ENCODE assay signal across 13 cellular contexts in the genomic region with DNA sequence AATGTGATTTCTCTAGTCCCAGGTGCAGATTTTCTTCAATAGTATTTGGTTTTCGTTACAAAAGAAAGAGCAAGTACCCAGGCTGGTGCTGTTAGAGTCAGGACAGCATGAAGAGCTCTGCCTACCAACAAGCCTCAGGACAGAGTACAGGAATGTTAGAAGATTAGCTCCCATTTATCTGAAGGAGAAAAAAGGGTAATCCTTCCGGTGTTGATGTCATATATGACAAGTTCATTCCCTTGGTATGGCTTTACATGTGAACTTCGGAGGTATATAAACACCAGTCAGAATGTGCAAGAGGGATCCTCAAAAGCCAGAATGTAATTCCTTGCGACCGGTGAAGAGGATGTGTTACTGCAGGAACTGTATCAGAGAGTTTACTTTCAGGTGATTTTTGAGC.
DNase-seq lines count a peak whose midpoint lies in the region; ATAC-seq and TF ChIP-seq lines count a peak whose summit lies in the region.
"Had no signal": no experiment of that assay in that cellular context is flagged by ENCODE, and none has a peak within 500 bp of the region (broad histone marks: within the 10 kb centered on the region; RNA-seq: fewer than 3 reads in every experiment).

No MANE protein-coding gene starts in this region.

- no peaks in the 10 kb centered on the region for H3K9me3 ChIP-seq in SK-N-MC (ENCODE audit: low read depth, low read length)
- H3K9me3 ChIP-seq: neutrophil had no signal

- no peak for ATAC-seq in GM18867 (IDR thresholded peaks at IDR 0.05; ENCODE audit: unreplicated experiment)
- ATAC-seq: left colon, Right ventricle myocardium inferior had no signal

- H3K27ac Mint-ChIP-seq in activated naive CD4-positive, alpha-beta T cell treated with anti-CD3 and anti-CD28 coated beads, Interleukin-2, amount 50 U/mL, for 24 hours = peak overlapping the region; percentile 85

- H3K4me1 Mint-ChIP-seq in activated naive CD4-positive, alpha-beta T cell treated with anti-CD3 and anti-CD28 coated beads, Interleukin-2, amount 50 U/mL, for 24 hours = peaks cover 18% of the 10 kb centered on the region

- H3K36me3 Mint-ChIP-seq in activated naive CD4-positive, alpha-beta T cell treated with anti-CD3 and anti-CD28 coated beads, Interleukin-2, amount 50 U/mL, for 24 hours = peaks cover 11% of the 10 kb centered on the region

- intact Hi-C loops in posterior vena cava (cut with DNase I) = no loop called here

- H3K9ac ChIP-seq in SK-N-MC (ENCODE audit: insufficient read length) = peak overlapping the region; percentile 71

- no peak overlapping the region for H3K27ac ChIP-seq in SK-N-MC
- H3K27ac ChIP-seq: neutrophil had no signal

- DNase-seq in activated naive CD4-positive, alpha-beta T cell treated with Interleukin-2 at 50 U/mL for 16 hours = no peak
- no peak for DNase-seq in SK-N-MC (ENCODE audit: low read depth, low spot score)
- DNase-seq in fibroblast of pulmonary artery (ENCODE audit: low read depth) = no peak
- no peak for DNase-seq in retinal pigment epithelial cell (ENCODE audit: low read depth)
- DNase-seq in posterior vena cava (ENCODE audit: low spot score) = no peak
- no peak for DNase-seq in activated gamma-delta T cell (lab: John Stamatoyannopoulos, UW)
- DNase-seq: activated T-cell treated with anti-CD3 and anti-CD28 coated beads, Interleukin-2, amount 50 U/mL, for 48 hours; cerebellar nuclear complex; left colon had no signal

- H3K4me3 ChIP-seq in SK-N-MC (peak overlapping the region; percentile 90), fibroblast of pulmonary artery (replicated peaks; ENCODE audit: low read depth, low read length) (peak overlapping the region; percentile 6), retinal pigment epithelial cell (ENCODE audit: low read length) (peak overlapping the region; percentile 56)

- H3K9me3 Mint-ChIP-seq in activated naive CD4-positive, alpha-beta T cell treated with anti-CD3 and anti-CD28 coated beads, Interleukin-2, amount 50 U/mL, for 24 hours = peaks cover 20% of the 10 kb centered on the region

- no peak for TF ChIP-seq CTCF in fibroblast of pulmonary artery (IDR thresholded peaks at IDR 0.05; ENCODE audit: low read length, missing control alignments)
- no peak for TF ChIP-seq CTCF in retinal pigment epithelial cell (conservative IDR thresholded peaks at IDR 0.05; ENCODE audit: low read depth, low read length)

- H3K27me3 Mint-ChIP-seq in activated naive CD4-positive, alpha-beta T cell treated with anti-CD3 and anti-CD28 coated beads, Interleukin-2, amount 50 U/mL, for 24 hours = peaks cover 70% of the 10 kb centered on the region

- no peaks in the 10 kb centered on the region for H3K36me3 ChIP-seq in SK-N-MC (ENCODE audit: insufficient read depth, low read length)
- H3K36me3 ChIP-seq: neutrophil had no signal

- H3K4me3 Mint-ChIP-seq in activated naive CD4-positive, alpha-beta T cell treated with anti-CD3 and anti-CD28 coated beads, Interleukin-2, amount 50 U/mL, for 24 hours = no peak overlapping the region

Comparison
In these comparisons a context has a peak if more than half of its experiments do, and no peak if none do; other contexts are left out.
1. H3K4me3 ChIP-seq: peak in every context shown above with its lines; median percentile 90 in SK-N-MC; 56 in retinal pigment epithelial cell; 6 in fibroblast of pulmonary artery.